ENCODE assay signal across 11 cellular contexts in genomic region chr5:140548791-140549190, GRCh38. TPM values are rescaled to one million over a fixed set of nuclear protein-coding genes. Genes with fewer than 3 reads are reported as not detected.
DNase-seq lines count a peak whose midpoint lies in the region; ATAC-seq and TF ChIP-seq lines count a peak whose summit lies in the region.
"Had no signal": no experiment of that assay in that cellular context is flagged by ENCODE, and none has a peak within 500 bp of the region (broad histone marks: within the 10 kb centered on the region; RNA-seq: fewer than 3 reads in every experiment).

No MANE protein-coding gene starts in this region.

- no peak for TF ChIP-seq EP300 in stomach (IDR thresholded peaks at IDR 0.05)

- H3K4me3 ChIP-seq in left lung, result no peak overlapping the region
- peak overlapping the region in 2 of 4 donors; percentile 50 to 57 for H3K4me3 ChIP-seq in stomach
- H3K4me3 ChIP-seq: A549 had no signal

- TF ChIP-seq CTCF in left lung (IDR thresholded peaks at IDR 0.05) (no peak), stomach (IDR thresholded peaks at IDR 0.05) (no peak)

- H3K36me3 ChIP-seq in left lung (peaks cover 0 to 63% of the 10 kb centered on the region in 2 donors), stomach (peaks cover 26 to 53% (median 44%) of the 10 kb centered on the region in 4 donors)

- ATAC-seq in left lung, result no peak

- no peak for DNase-seq in T-helper 2 cell treated with Interferon-gamma antibody and Interleukin-4, amounts not matched to agents 5 μg/mL and 100 μg/mL, for 36 hours (ENCODE audit: low spot score)
- DNase-seq in T-helper 2 cell, result no peak
- DNase-seq in activated T-helper 2 cell treated with anti-CD3 and anti-CD28 coated beads, Interferon-gamma antibody, Interleukin-2, Interleukin-4, amounts not matched to agents 10 μg/mL and 5 μg/mL and 100 μg/mL, durations not matched to agents 14 hours and 24 hours and 36 hours (ENCODE audit: low spot score), result no peak
- DNase-seq in left lung, result no peak
- DNase-seq in stomach, result no peak
- no peak for DNase-seq in A172 (ENCODE audit: low spot score)
- DNase-seq in SHP77 (lab: John Stamatoyannopoulos, UW), result no peak
- no peak for DNase-seq in DMS153 (lab: John Stamatoyannopoulos, UW)
- DNase-seq: activated CD4-positive, CD25-positive, alpha-beta regulatory T cell; NCI-H2081 had no signal

- H3K36me3 Mint-ChIP-seq in T-helper 2 cell treated with Interferon-gamma antibody and Interleukin-4, amounts not matched to agents 5 μg/mL and 100 μg/mL, for 36 hours (ENCODE audit: low read depth), result peaks cover 50% of the 10 kb centered on the region
- peaks cover 59% of the 10 kb centered on the region for H3K36me3 Mint-ChIP-seq in activated T-helper 2 cell treated with anti-CD3 and anti-CD28 coated beads, Interferon-gamma antibody, Interleukin-2, Interleukin-4, amounts not matched to agents 10 μg/mL and 5 μg/mL and 100 μg/mL, durations not matched to agents 14 hours and 24 hours and 36 hours (ENCODE audit: low read depth)

- no peaks in the 10 kb centered on the region for H3K9me3 ChIP-seq in left lung
- no peaks in the 10 kb centered on the region for H3K9me3 ChIP-seq in stomach
- H3K9me3 ChIP-seq: A549 had no signal

- no peaks in the 10 kb centered on the region for H3K27me3 ChIP-seq in left lung
- H3K27me3 ChIP-seq in stomach, result no peaks in the 10 kb centered on the region

- H3K4me3 Mint-ChIP-seq in T-helper 2 cell treated with Interferon-gamma antibody and Interleukin-4, amounts not matched to agents 5 μg/mL and 100 μg/mL, for 36 hours, result peak overlapping the region; percentile 85
- no peak overlapping the region for H3K4me3 Mint-ChIP-seq in activated T-helper 2 cell treated with anti-CD3 and anti-CD28 coated beads, Interferon-gamma antibody, Interleukin-2, Interleukin-4, amounts not matched to agents 10 μg/mL and 5 μg/mL and 100 μg/mL, durations not matched to agents 14 hours and 24 hours and 36 hours (ENCODE audit: low read depth)

- WGBS in stomach, 5 donors, result 66 to 78% (median 69%) methylated on average over 7 of the region's 7 CpGs

- no peaks in the 10 kb centered on the region for H3K9me3 Mint-ChIP-seq in T-helper 2 cell treated with Interferon-gamma antibody and Interleukin-4, amounts not matched to agents 5 μg/mL and 100 μg/mL, for 36 hours
- no peaks in the 10 kb centered on the region for H3K9me3 Mint-ChIP-seq in activated T-helper 2 cell treated with anti-CD3 and anti-CD28 coated beads, Interferon-gamma antibody, Interleukin-2, Interleukin-4, amounts not matched to agents 10 μg/mL and 5 μg/mL and 100 μg/mL, durations not matched to agents 14 hours and 24 hours and 36 hours

- peaks cover 37% of the 10 kb centered on the region for H3K4me1 Mint-ChIP-seq in T-helper 2 cell treated with Interferon-gamma antibody and Interleukin-4, amounts not matched to agents 5 μg/mL and 100 μg/mL, for 36 hours (ENCODE audit: low read depth)
- H3K4me1 Mint-ChIP-seq in activated T-helper 2 cell treated with anti-CD3 and anti-CD28 coated beads, Interferon-gamma antibody, Interleukin-2, Interleukin-4, amounts not matched to agents 10 μg/mL and 5 μg/mL and 100 μg/mL, durations not matched to agents 14 hours and 24 hours and 36 hours (ENCODE audit: low read depth), result peaks cover 27% of the 10 kb centered on the region

- no peaks in the 10 kb centered on the region for H3K27me3 Mint-ChIP-seq in T-helper 2 cell treated with Interferon-gamma antibody and Interleukin-4, amounts not matched to agents 5 μg/mL and 100 μg/mL, for 36 hours (ENCODE audit: low read depth)
- H3K27me3 Mint-ChIP-seq in activated T-helper 2 cell treated with anti-CD3 and anti-CD28 coated beads, Interferon-gamma antibody, Interleukin-2, Interleukin-4, amounts not matched to agents 10 μg/mL and 5 μg/mL and 100 μg/mL, durations not matched to agents 14 hours and 24 hours and 36 hours (ENCODE audit: low read depth), result no peaks in the 10 kb centered on the region

- H3K27ac Mint-ChIP-seq in T-helper 2 cell treated with Interferon-gamma antibody and Interleukin-4, amounts not matched to agents 5 μg/mL and 100 μg/mL, for 36 hours, result peak overlapping the region; percentile 89
- H3K27ac Mint-ChIP-seq in activated T-helper 2 cell treated with anti-CD3 and anti-CD28 coated beads, Interferon-gamma antibody, Interleukin-2, Interleukin-4, amounts not matched to agents 10 μg/mL and 5 μg/mL and 100 μg/mL, durations not matched to agents 14 hours and 24 hours and 36 hours, result peak overlapping the region; percentile 31

- H3K4me1 ChIP-seq in left lung, result peaks cover 31 to 58% of the 10 kb centered on the region in 2 donors
- H3K4me1 ChIP-seq in stomach, result peaks cover 47 to 76% (median 56%) of the 10 kb centered on the region in 4 donors

- peak overlapping the region; percentile 93 to 95 for H3K27ac ChIP-seq in left lung
- H3K27ac ChIP-seq in stomach, result peak overlapping the region; percentile 96 to 100 (median 98)

- no peak for TF ChIP-seq POLR2A in stomach (IDR thresholded peaks at IDR 0.05)

- intact Hi-C loops in activated T-helper 2 cell treated with anti-CD3 and anti-CD28 coated beads, Interferon-gamma antibody, Interleukin-2, Interleukin-4, amounts not matched to agents 10 μg/mL and 5 μg/mL and 100 μg/mL, durations not matched to agents 14 hours and 24 hours and 36 hours (cut with micrococcal nuclease), result no loop called here
- intact Hi-C loops in left lung (cut with DNase I), result no loop called here
- intact Hi-C loops in stomach (cut with DNase I; ENCODE audit: low total_unique reads), result no loop called here

RNA-seq across cellular contexts. Expression of gene EIF4EBP3, which starts 1.3 kb away (rescaled TPM):
- total RNA-seq in activated T-helper 2 cell treated with anti-CD3 and anti-CD28 coated beads, Interferon-gamma antibody, Interleukin-2, Interleukin-4, amounts not matched to agents 10 μg/mL and 5 μg/mL and 100 μg/mL, durations not matched to agents 14 hours and 24 hours and 36 hours, result 9.2 and 15.0 TPM in 2 replicates
- total RNA-seq in left lung (10 to 100 TPM; 10.6 to 16.8 TPM), stomach (10 to 100 TPM in 1 of 5 donors, 1 to 10 TPM in 4; 2.7 to 15.1 (median 8.1) TPM)
- 10 to 100 TPM; 66.1 to 90.9 (median 80.2) TPM for polyA plus RNA-seq in stomach
- not detected in 2 replicates for total RNA-seq in A172 (2014; rRNA removed; shearing (Covaris generic))

RNA-seq across cellular contexts. Expression of gene SRA1, which starts 8.5 kb away (rescaled TPM):
- total RNA-seq in activated T-helper 2 cell treated with anti-CD3 and anti-CD28 coated beads, Interferon-gamma antibody, Interleukin-2, Interleukin-4, amounts not matched to agents 10 μg/mL and 5 μg/mL and 100 μg/mL, durations not matched to agents 14 hours and 24 hours and 36 hours, result 45.9 and 48.2 TPM in 2 replicates
- total RNA-seq in left lung (10 to 100 TPM; 25.1 to 33.0 TPM), stomach (10 to 100 TPM in 3 of 5 donors, 1 to 10 TPM in 1, not detected in 1; 1.8 to 26.8 (median 22.9) TPM)
- polyA plus RNA-seq in stomach, result 10 to 100 TPM; 37.7 to 51.0 (median 39.7) TPM
- total RNA-seq in A172 (2014; rRNA removed; shearing (Covaris generic)), result 55.0 and 57.1 TPM in 2 replicates

RNA-seq across cellular contexts. Expression of gene APBB3, which starts 15.6 kb away (rescaled TPM):
- total RNA-seq in activated T-helper 2 cell treated with anti-CD3 and anti-CD28 coated beads, Interferon-gamma antibody, Interleukin-2, Interleukin-4, amounts not matched to agents 10 μg/mL and 5 μg/mL and 100 μg/mL, durations not matched to agents 14 hours and 24 hours and 36 hours, result 15.1 and 17.9 TPM in 2 replicates
- 10 to 100 TPM; 19.6 to 23.2 TPM for total RNA-seq in left lung
- total RNA-seq in stomach, result 10 to 100 TPM in 3 of 5 donors, 1 to 10 TPM in 2; 5.4 to 40.8 (median 22.4) TPM
- polyA plus RNA-seq in stomach, result 10 to 100 TPM in 2 of 3 donors, 1 to 10 TPM in 1; 9.8 to 29.8 (median 11.0) TPM
- total RNA-seq in A172 (2014; rRNA removed; shearing (Covaris generic)), result 5.9 and 6.1 TPM in 2 replicates

RNA-seq across cellular contexts. Expression of gene SLC35A4, which starts 15.8 kb away (rescaled TPM):
- 91.9 and 97.3 TPM in 2 replicates for total RNA-seq in activated T-helper 2 cell treated with anti-CD3 and anti-CD28 coated beads, Interferon-gamma antibody, Interleukin-2, Interleukin-4, amounts not matched to agents 10 μg/mL and 5 μg/mL and 100 μg/mL, durations not matched to agents 14 hours and 24 hours and 36 hours
- total RNA-seq in left lung, result 10 to 100 TPM; 78.6 to 82.8 TPM
- total RNA-seq in stomach, result 10 to 100 TPM; 11.4 to 62.0 (median 43.0) TPM
- polyA plus RNA-seq in stomach, result 10 to 100 TPM; 30.4 to 47.7 (median 41.7) TPM
- total RNA-seq in A172 (2014; rRNA removed; shearing (Covaris generic)), result 51.2 and 59.8 TPM in 2 replicates
